Comparison of ENCODE assay signal across 8 cellular contexts in genomic region chr2:197433770-197434438, GRCh38. TPM values are rescaled to one million over a fixed set of nuclear protein-coding genes. Genes with fewer than 3 reads are reported as not detected.
A peak's percentile ranks its signal among the peaks of the same experiment; 100 is the strongest.
DNase-seq lines count a peak whose midpoint lies in the region; ATAC-seq and TF ChIP-seq lines count a peak whose summit lies in the region.

No MANE protein-coding gene starts in this region.

- DNase-seq in GM06990 (ENCODE audit: extremely low read depth, insufficient read length) (no peak), RKO (ENCODE audit: low spot score) (peak; percentile 30), fibroblast of lung (ENCODE audit: low read depth in 2 of 2) (peak; percentile 11 to 23), NCI-H446 treated with DMSO at 0.1 percent for 48 hours (lab: John Stamatoyannopoulos, UW) (no peak), cerebellar nuclear complex (lab: John Stamatoyannopoulos, UW) (no peak), NCI-H510A (lab: John Stamatoyannopoulos, UW) (no peak)

- TF ChIP-seq CTCF in GM06990 (IDR thresholded peaks at IDR 0.05; ENCODE audit: insufficient read depth, low read length, poor library complexity, severe bottlenecking) (no peak), fibroblast of lung (conservative IDR thresholded peaks at IDR 0.05 in 1 of 2, IDR thresholded peaks at IDR 0.05 in 1 of 2; ENCODE audit: low read depth in 1 of 2, low read length in 2 of 2) (no peak)

- H2AFZ ChIP-seq in fibroblast of lung (ENCODE audit: low read length): no peak overlapping the region

- peaks cover 60% of the 10 kb centered on the region for H3K79me2 ChIP-seq in fibroblast of lung (ENCODE audit: control insufficient read depth, insufficient read depth, low read length)

- H3K4me3 ChIP-seq in GM06990 (replicated peaks; ENCODE audit: low read depth, low read length) (peak overlapping the region; percentile 96), fibroblast of lung (replicated peaks in 1 of 4; ENCODE audit: control extremely low read depth in 1 of 4, insufficient read depth in 1 of 4, low read depth in 3 of 4, low read length in 4 of 4) (peak overlapping the region; percentile 58 to 100 (median 88)), rectal smooth muscle tissue (ENCODE audit: low read length) (peak overlapping the region; percentile 99)

- ATAC-seq in GM19463 (IDR thresholded peaks at IDR 0.05; ENCODE audit: unreplicated experiment): no peak

- peaks cover 4% of the 10 kb centered on the region for H3K4me1 ChIP-seq in fibroblast of lung (ENCODE audit: control insufficient read depth, extremely low read depth, insufficient read depth, low read length)
- H3K4me1 ChIP-seq in rectal smooth muscle tissue (ENCODE audit: control insufficient read depth, insufficient read depth, low read length): peaks cover 24% of the 10 kb centered on the region

- no peaks in the 10 kb centered on the region for H3K9me3 ChIP-seq in fibroblast of lung (ENCODE audit: control insufficient read depth, insufficient read depth, low read depth, low read length)

- H3K9ac ChIP-seq in fibroblast of lung (ENCODE audit: insufficient read depth, low read length) (peak overlapping the region; percentile 93), rectal smooth muscle tissue (ENCODE audit: low read length) (peak overlapping the region; percentile 74)

- peak overlapping the region; percentile 93 for H3K27ac ChIP-seq in fibroblast of lung (ENCODE audit: insufficient read depth, low read length)
- peak overlapping the region; percentile 99 for H3K27ac ChIP-seq in rectal smooth muscle tissue (ENCODE audit: low read depth, low read length)

- H3K36me3 ChIP-seq in GM06990 (ENCODE audit: control insufficient read depth, insufficient read depth, low read length): no peaks in the 10 kb centered on the region; the same call in 1 of the 2 replicates
- no peaks in the 10 kb centered on the region for H3K36me3 ChIP-seq in fibroblast of lung (ENCODE audit: control insufficient read depth, insufficient read depth, low read length)
- H3K36me3 ChIP-seq in rectal smooth muscle tissue (ENCODE audit: control insufficient read depth, insufficient read depth, low read length): no peaks in the 10 kb centered on the region

- no peaks in the 10 kb centered on the region for H3K27me3 ChIP-seq in GM06990 (replicated peaks; ENCODE audit: control insufficient read depth, insufficient read depth, low read length)
- H3K27me3 ChIP-seq in fibroblast of lung (ENCODE audit: control insufficient read depth, insufficient read depth, low read length): no peaks in the 10 kb centered on the region
- H3K27me3 ChIP-seq in rectal smooth muscle tissue (ENCODE audit: control insufficient read depth, insufficient read depth, low read length): no peaks in the 10 kb centered on the region

- H3K4me2 ChIP-seq in fibroblast of lung (ENCODE audit: extremely low read depth, insufficient read depth, low read length): peak overlapping the region; percentile 89

- H4K20me1 ChIP-seq in fibroblast of lung (ENCODE audit: control insufficient read depth, extremely low read depth, insufficient read depth, low read length): peaks cover 7% of the 10 kb centered on the region

RNA-seq across cellular contexts. Expression of gene SF3B1, which starts 0.9 kb away (rescaled TPM):
- total RNA-seq in fibroblast of lung: 152 and 195 TPM in 2 replicates
- polyA plus RNA-seq in fibroblast of lung: 425 and 509 TPM in 2 replicates
- polyA plus RNA-seq in fibroblast of lung (2012): 163 and 191 TPM in 2 replicates
- 120 and 143 TPM in 2 replicates for polyA minus RNA-seq in fibroblast of lung (ENCODE audit: low replicate concordance)

RNA-seq across cellular contexts. Expression of gene COQ10B, which starts 19.4 kb away (rescaled TPM):
- total RNA-seq in fibroblast of lung: 38.8 and 41.9 TPM in 2 replicates
- polyA plus RNA-seq in fibroblast of lung: 9.8 and 11.6 TPM in 2 replicates
- 23.9 and 28.0 TPM in 2 replicates for polyA plus RNA-seq in fibroblast of lung (2012)
- 2.2 and 7.8 TPM in 2 replicates for polyA minus RNA-seq in fibroblast of lung (ENCODE audit: low replicate concordance)

Comparison
In these comparisons a context has a peak if more than half of its experiments do, and no peak if none do; other contexts are left out.
1. DNase-seq: peak in RKO (single experiment) and fibroblast of lung (2 of 2); none in GM06990 (single experiment), NCI-H446 treated with DMSO at 0.1 percent for 48 hours (single experiment), cerebellar nuclear complex (0 of 2) and NCI-H510A (single experiment).
2. Peak in every context shown above with its lines, with median percentiles within 50 percentile points of each other: H3K4me3 ChIP-seq.